In the genomic region with DNA sequence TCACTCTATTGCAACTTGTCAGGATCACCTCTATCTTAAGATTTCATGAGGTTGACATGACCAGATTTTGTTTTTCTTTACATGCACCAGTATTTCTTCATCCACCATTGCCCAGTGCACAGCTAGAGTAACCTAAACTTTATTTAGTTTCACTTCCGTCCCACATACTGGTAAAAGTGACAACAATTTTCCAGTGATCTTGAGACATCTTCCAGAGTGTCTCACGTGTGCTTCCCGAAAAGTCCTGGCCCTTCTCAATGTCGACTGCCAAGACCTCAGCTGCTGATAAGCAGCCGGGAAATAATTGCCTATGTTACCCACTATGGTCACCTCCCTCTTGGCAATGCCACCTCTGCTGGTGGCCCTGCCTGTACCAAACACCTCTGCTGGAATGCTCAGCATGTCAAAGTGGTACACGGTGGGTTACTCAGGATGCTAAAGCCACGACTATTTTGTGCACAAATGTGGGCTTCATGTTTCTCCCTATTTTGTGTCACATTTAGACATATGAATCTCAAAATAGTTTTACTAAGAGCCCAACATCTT, we compare ENCODE assay signal across 26 cellular contexts.
DNase-seq lines count a peak whose midpoint lies in the region; ATAC-seq and TF ChIP-seq lines count a peak whose summit lies in the region.
"Had no signal": no experiment of that assay in that cellular context is flagged by ENCODE, and none has a peak within 500 bp of the region (broad histone marks: within the 10 kb centered on the region; RNA-seq: fewer than 3 reads in every experiment).

No MANE protein-coding gene starts in this region.

- H3K4me1 ChIP-seq in left ventricle myocardium inferior = peaks cover 59% of the 10 kb centered on the region
- H3K4me1 ChIP-seq in tibial artery = peaks cover 0 to 26% (median 15%) of the 10 kb centered on the region in 4 donors

- H3K27me3 Mint-ChIP-seq in activated CD8-positive, alpha-beta T cell treated with anti-CD3 and anti-CD28 coated beads, Interleukin-2, amount 10 ng/mL, durations not matched to agents 7 days and 5 days (ENCODE audit: low read depth) = no peaks in the 10 kb centered on the region
- H3K27me3 Mint-ChIP-seq in activated CD8-positive, alpha-beta T cell treated with anti-CD3 and anti-CD28 coated beads for 36 hours = no peaks in the 10 kb centered on the region
- H3K27me3 Mint-ChIP-seq: activated CD4-positive, alpha-beta memory T cell treated with anti-CD3 and anti-CD28 coated beads for 36 hours; dendritic cell treated with granulocyte-macrophage colony-stimulating factor and Interleukin-4, amounts not matched to agents 40 ng/mL and 50 ng/mL, for 4 days; progenitor cell of endocrine pancreas; T-cell had no signal

- no peak for DNase-seq in activated CD8-positive, alpha-beta T cell treated with anti-CD3 and anti-CD28 coated beads, Interleukin-2, amount 10 ng/mL, durations not matched to agents 7 days and 5 days
- no peak for DNase-seq in activated CD8-positive, alpha-beta T cell treated with anti-CD3 and anti-CD28 coated beads for 36 hours
- peak; percentile 88 for DNase-seq in NOMO-1 treated with DMSO at 0.1 percent for 48 hours (lab: John Stamatoyannopoulos, UW; ENCODE audit: unreplicated experiment)
- DNase-seq in left ventricle myocardium inferior = no peak
- no peak for DNase-seq in tibial artery
- no peak for DNase-seq in activated T-cell treated with anti-CD3 and anti-CD28 coated beads, Interleukin-2, amount 50 U/mL, for 1 hour
- DNase-seq: activated CD4-positive, alpha-beta memory T cell treated with anti-CD3 and anti-CD28 coated beads for 36 hours; anterior cingulate cortex; caudate nucleus; endodermal cell; GDM1; H9; left colon; NCI-H2029 treated with DMSO at 0.1 percent for 48 hours; NCI-H345; NCI-H774; PC-3; SHP77 treated with DMSO at 0.1 percent for 48 hours; stimulated activated naive CD8-positive, alpha-beta T cell treated with anti-CD3 and anti-CD28 coated beads, Interleukin-15, Interleukin-2, amounts not matched to agents 100 U/mL and 50 U/mL, for 24 hours; T-cell had no signal

- no peaks in the 10 kb centered on the region for H3K36me3 ChIP-seq in left ventricle myocardium inferior
- no peaks in the 10 kb centered on the region for H3K36me3 ChIP-seq in tibial artery

- H3K9me3 Mint-ChIP-seq in activated CD8-positive, alpha-beta T cell treated with anti-CD3 and anti-CD28 coated beads, Interleukin-2, amount 10 ng/mL, durations not matched to agents 7 days and 5 days (ENCODE audit: insufficient read depth) = peaks cover 8% of the 10 kb centered on the region
- H3K9me3 Mint-ChIP-seq in activated CD8-positive, alpha-beta T cell treated with anti-CD3 and anti-CD28 coated beads for 36 hours = no peaks in the 10 kb centered on the region
- H3K9me3 Mint-ChIP-seq: activated CD4-positive, alpha-beta memory T cell treated with anti-CD3 and anti-CD28 coated beads for 36 hours; dendritic cell treated with granulocyte-macrophage colony-stimulating factor and Interleukin-4, amounts not matched to agents 40 ng/mL and 50 ng/mL, for 4 days; endodermal cell; T-cell had no signal

- peaks cover 26% of the 10 kb centered on the region for H3K36me3 Mint-ChIP-seq in activated CD8-positive, alpha-beta T cell treated with anti-CD3 and anti-CD28 coated beads, Interleukin-2, amount 10 ng/mL, durations not matched to agents 7 days and 5 days (ENCODE audit: low read depth)
- H3K36me3 Mint-ChIP-seq in activated CD8-positive, alpha-beta T cell treated with anti-CD3 and anti-CD28 coated beads for 36 hours (ENCODE audit: low read depth) = no peaks in the 10 kb centered on the region
- H3K36me3 Mint-ChIP-seq: activated CD4-positive, alpha-beta memory T cell treated with anti-CD3 and anti-CD28 coated beads for 36 hours; T-cell had no signal

- CTCF ChIA-PET in activated CD8-positive, alpha-beta T cell treated with anti-CD3 and anti-CD28 coated beads, Interleukin-2, amount 10 ng/mL, durations not matched to agents 7 days and 5 days (lab: Charles Lee) = interaction anchor here (1.2 kb wide), 1 partner anchor 28 kb away, joined by 3 read pairs; no protein-coding TSS in a partner anchor
- CTCF ChIA-PET in activated CD8-positive, alpha-beta T cell treated with anti-CD3 and anti-CD28 coated beads for 36 hours (lab: Charles Lee) = interaction anchor here (2.3 kb wide), 1 partner anchor 28 kb away, joined by 15 read pairs; no protein-coding TSS in a partner anchor

- no peak for ATAC-seq in activated CD8-positive, alpha-beta T cell treated with anti-CD3 and anti-CD28 coated beads, Interleukin-2, amount 10 ng/mL, durations not matched to agents 7 days and 5 days
- no peak for ATAC-seq in activated CD8-positive, alpha-beta T cell treated with anti-CD3 and anti-CD28 coated beads for 36 hours
- ATAC-seq in GM18867 (IDR thresholded peaks at IDR 0.05; ENCODE audit: unreplicated experiment) (no peak), HG02970 (IDR thresholded peaks at IDR 0.05; ENCODE audit: low FRiP score, unreplicated experiment) (no peak)
- ATAC-seq: activated naive CD4-positive, alpha-beta T cell treated with anti-CD3 and anti-CD28 coated beads, Interleukin-2, amount 50 U/mL, for 72 hours; esophagus mucosa; left colon; stimulated activated naive CD8-positive, alpha-beta T cell treated with anti-CD3 and anti-CD28 coated beads, Interleukin-15, Interleukin-2, amounts not matched to agents 100 U/mL and 50 U/mL, for 24 hours; T-cell had no signal

- H3K4me3 ChIP-seq in left ventricle myocardium inferior (no peak overlapping the region), tibial artery (no peak overlapping the region)

- H3K4me1 Mint-ChIP-seq in activated CD8-positive, alpha-beta T cell treated with anti-CD3 and anti-CD28 coated beads, Interleukin-2, amount 10 ng/mL, durations not matched to agents 7 days and 5 days (ENCODE audit: low read depth) = peaks cover 52% of the 10 kb centered on the region
- H3K4me1 Mint-ChIP-seq in activated CD8-positive, alpha-beta T cell treated with anti-CD3 and anti-CD28 coated beads for 36 hours (ENCODE audit: low read depth) = peaks cover 14% of the 10 kb centered on the region

- H3K27ac ChIP-seq in left ventricle myocardium inferior (replicated peaks) (peak overlapping the region; percentile 78), tibial artery (peak overlapping the region; percentile 39 to 49)

- no peaks in the 10 kb centered on the region for H3K27me3 ChIP-seq in left ventricle myocardium inferior (ENCODE audit: low read depth)
- H3K27me3 ChIP-seq in tibial artery = no peaks in the 10 kb centered on the region

- TF ChIP-seq CTCF in activated CD8-positive, alpha-beta T cell treated with anti-CD3 and anti-CD28 coated beads for 36 hours (IDR thresholded peaks at IDR 0.05) = no peak
- TF ChIP-seq CTCF in left ventricle myocardium inferior (IDR thresholded peaks at IDR 0.05; ENCODE audit: borderline replicate concordance) = no peak
- TF ChIP-seq CTCF in tibial artery (IDR thresholded peaks at IDR 0.05) = no peak

- POLR2A ChIA-PET in activated CD8-positive, alpha-beta T cell treated with anti-CD3 and anti-CD28 coated beads, Interleukin-2, amount 10 ng/mL, durations not matched to agents 7 days and 5 days (lab: Charles Lee) = no interaction called here
- POLR2A ChIA-PET in activated CD8-positive, alpha-beta T cell treated with anti-CD3 and anti-CD28 coated beads for 36 hours (lab: Charles Lee) = no interaction called here

- intact Hi-C loops in activated CD8-positive, alpha-beta T cell treated with anti-CD3 and anti-CD28 coated beads for 36 hours (cut with micrococcal nuclease) = no loop called here
- intact Hi-C loops in left ventricle myocardium inferior (cut with micrococcal nuclease) = no loop called here
- intact Hi-C loops in tibial artery (cut with DNase I; ENCODE audit: low total_unique reads) = no loop called here

- H3K27ac Mint-ChIP-seq in activated CD8-positive, alpha-beta T cell treated with anti-CD3 and anti-CD28 coated beads, Interleukin-2, amount 10 ng/mL, durations not matched to agents 7 days and 5 days = peak overlapping the region; percentile 32
- H3K27ac Mint-ChIP-seq in activated CD8-positive, alpha-beta T cell treated with anti-CD3 and anti-CD28 coated beads for 36 hours = no peak overlapping the region
- H3K27ac Mint-ChIP-seq: activated CD4-positive, alpha-beta memory T cell treated with anti-CD3 and anti-CD28 coated beads for 36 hours; endodermal cell; H9; progenitor cell of endocrine pancreas had no signal

- H3K9me3 ChIP-seq in left ventricle myocardium inferior (replicated peaks) (peaks cover 5% of the 10 kb centered on the region), tibial artery (peaks cover 0 to 3% (median 0%) of the 10 kb centered on the region in 3 donors)

- H3K4me3 Mint-ChIP-seq in activated CD8-positive, alpha-beta T cell treated with anti-CD3 and anti-CD28 coated beads, Interleukin-2, amount 10 ng/mL, durations not matched to agents 7 days and 5 days = no peak overlapping the region
- no peak overlapping the region for H3K4me3 Mint-ChIP-seq in activated CD8-positive, alpha-beta T cell treated with anti-CD3 and anti-CD28 coated beads for 36 hours
- H3K4me3 Mint-ChIP-seq: activated CD4-positive, alpha-beta memory T cell treated with anti-CD3 and anti-CD28 coated beads for 36 hours; dendritic cell treated with granulocyte-macrophage colony-stimulating factor and Interleukin-4, amounts not matched to agents 40 ng/mL and 50 ng/mL, for 4 days; endodermal cell; H9 had no signal
